Comparison of ENCODE assay signal across 27 cellular contexts in genomic region chr2:12967804-12968203, GRCh38.
"Had no signal": no experiment of that assay in that cellular context is flagged by ENCODE, and none has a peak within 500 bp of the region (broad histone marks: within the 10 kb centered on the region; RNA-seq: fewer than 3 reads in every experiment).

No MANE protein-coding gene starts in this region.

- H3K9me3 Mint-ChIP-seq: activated T-cell treated with anti-CD3 and anti-CD28 coated beads, Interleukin-2, amount 50 U/mL, for 24 hours; activated T-helper 1 cell treated with anti-CD3 and anti-CD28 coated beads, Interleukin-12 subunit alpha, Interleukin-12 subunit beta, Interleukin-2, Interleukin-4 antibody, amounts not matched to agents 30 ng/mL and 10 ng/mL and 1 ng/mL, durations not matched to agents 14 hours and 24 hours and 36 hours had no signal

- H3K4me3 Mint-ChIP-seq: activated CD4-positive, alpha-beta T cell treated with anti-CD3 and anti-CD28 coated beads, Interleukin-2, amount 10 ng/mL, durations not matched to agents 24 days and 14 days; activated CD8-positive, alpha-beta memory T cell treated with anti-CD3 and anti-CD28 coated beads, Interleukin-2, amount 10 ng/mL, durations not matched to agents 7 days and 5 days; activated naive CD8-positive, alpha-beta T cell; activated T-cell treated with anti-CD3 and anti-CD28 coated beads, Interleukin-2, amount 50 U/mL, for 24 hours; activated T-helper 1 cell treated with anti-CD3 and anti-CD28 coated beads, Interleukin-12 subunit alpha, Interleukin-12 subunit beta, Interleukin-2, Interleukin-4 antibody, amounts not matched to agents 30 ng/mL and 10 ng/mL and 1 ng/mL, durations not matched to agents 14 hours and 24 hours and 36 hours; WTC11 had no signal

- H3K27me3 ChIP-seq: adrenal gland, breast epithelium, Peyer's patch, SJCRH30 had no signal

- H3K4me1 ChIP-seq: Peyer's patch had no signal

- H3K27ac ChIP-seq: adrenal gland, breast epithelium, Peyer's patch, RWPE1, SJCRH30 had no signal

- H3K36me3 ChIP-seq: adrenal gland, breast epithelium, Peyer's patch, SJCRH30 had no signal

- H3K9me3 ChIP-seq: adrenal gland, breast epithelium, Peyer's patch, SJCRH30 had no signal

- ATAC-seq: activated CD8-positive, alpha-beta memory T cell treated with anti-CD3 and anti-CD28 coated beads, Interleukin-2, amount 10 ng/mL, durations not matched to agents 7 days and 5 days; WTC11 had no signal

- H3K27ac Mint-ChIP-seq: activated CD4-positive, alpha-beta T cell treated with anti-CD3 and anti-CD28 coated beads, Interleukin-2, amount 10 ng/mL, durations not matched to agents 24 days and 14 days; activated CD8-positive, alpha-beta memory T cell treated with anti-CD3 and anti-CD28 coated beads, Interleukin-2, amount 10 ng/mL, durations not matched to agents 7 days and 5 days; activated naive CD8-positive, alpha-beta T cell; activated T-cell treated with anti-CD3 and anti-CD28 coated beads, Interleukin-2, amount 50 U/mL, for 24 hours; activated T-helper 1 cell treated with anti-CD3 and anti-CD28 coated beads, Interleukin-12 subunit alpha, Interleukin-12 subunit beta, Interleukin-2, Interleukin-4 antibody, amounts not matched to agents 30 ng/mL and 10 ng/mL and 1 ng/mL, durations not matched to agents 14 hours and 24 hours and 36 hours; WTC11 had no signal

- H3K4me3 ChIP-seq: adrenal gland, breast epithelium, Peyer's patch, SJCRH30 had no signal

- DNase-seq: activated CD4-positive, alpha-beta T cell treated with anti-CD3 and anti-CD28 coated beads for 1 hour; activated CD4-positive, alpha-beta T cell treated with anti-CD3 and anti-CD28 coated beads, Interleukin-2, amount 10 ng/mL, durations not matched to agents 24 days and 14 days; activated CD4-positive, alpha-beta T cell treated with anti-CD3 and anti-CD28 coated beads, Interleukin-2, amount 50 U/mL, for 48 hours; activated CD8-positive, alpha-beta memory T cell treated with anti-CD3 and anti-CD28 coated beads, Interleukin-2, amount 10 ng/mL, durations not matched to agents 7 days and 5 days; activated effector memory CD4-positive, alpha-beta T cell treated with Interleukin-2 at 50 U/mL for 16 hours; activated naive CD4-positive, alpha-beta T cell treated with Interleukin-2 at 50 U/mL for 16 hours; activated T-cell treated with anti-CD3 and anti-CD28 coated beads, Interleukin-2, amount 50 U/mL, for 24 hours; adrenal gland; anterior cingulate cortex; caudate nucleus; NCI-H1105; NCI-H1436; NCI-H1694 treated with DMSO at 0.1 percent for 48 hours; NCI-H2029 treated with DMSO at 0.1 percent for 48 hours; NCI-H345; NCI-H510A; NCI-H69; NK-92 treated with Interleukin-12 subunit alpha and Interleukin-12 subunit beta, amount 100 ng/mL, for 24 hours; Peyer's patch; Right ventricle myocardium superior; SJCRH30; T-helper 9 cell had no signal
